Comparison of ENCODE assay signal across 1 cellular context in the genomic region with DNA sequence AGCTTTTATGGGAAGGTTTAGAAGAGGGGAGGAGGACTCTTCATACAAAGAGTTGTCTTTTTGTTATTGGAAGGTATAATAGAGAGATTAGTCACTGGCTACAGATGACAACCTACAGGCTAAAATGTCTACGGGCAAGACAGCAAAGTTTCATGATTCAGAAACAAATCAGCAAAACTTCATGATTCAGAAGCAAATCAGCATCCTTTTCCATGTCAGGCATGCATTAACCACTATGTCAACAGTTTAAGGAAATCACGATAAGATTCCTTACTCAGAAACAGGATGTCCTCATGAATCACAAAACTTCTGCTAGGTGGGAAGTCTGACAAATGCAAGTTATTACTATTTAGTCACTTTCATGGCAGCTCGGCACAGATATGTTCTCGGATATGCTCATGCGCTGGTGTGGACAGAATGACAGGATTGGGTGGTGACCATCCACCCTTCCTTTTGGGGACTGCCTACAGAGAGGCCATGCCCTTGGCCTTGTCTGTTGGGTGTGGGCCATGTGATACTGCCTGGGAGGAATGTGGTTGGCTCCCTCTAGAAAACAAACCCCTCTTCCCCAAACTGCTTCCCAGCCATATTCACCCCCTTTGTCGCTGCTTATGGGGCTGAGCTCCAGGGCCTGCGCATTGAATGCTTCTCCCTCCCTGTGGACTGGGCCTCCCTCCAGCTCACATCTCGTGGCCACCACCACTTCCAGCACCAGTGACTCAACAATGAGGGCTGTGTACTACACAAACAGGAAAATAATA.
TF ChIP-seq lines count a peak whose summit lies in the region.

No MANE protein-coding gene starts in this region.

TF ChIP-seq in HCT116, 20 proteins besides CTCF, POLR2A, EP300 and RAD21 (continued from another document):
- peak; percentile 32 for TF ChIP-seq ZBTB33 (IDR thresholded peaks at IDR 0.05; ENCODE audit: extremely low read depth, insufficient replicate concordance, low read length)
- TF ChIP-seq EZH2 (IDR thresholded peaks at IDR 0.05) = no peak
- TF ChIP-seq SRF (IDR thresholded peaks at IDR 0.05; ENCODE audit: low read depth) = peak; percentile 87
- TF ChIP-seq SP1 (IDR thresholded peaks at IDR 0.05; ENCODE audit: low read depth) = peak; percentile 96
- no peak for TF ChIP-seq REST (IDR thresholded peaks at IDR 0.05; ENCODE audit: low read depth)
- TF ChIP-seq SIN3A (IDR thresholded peaks at IDR 0.05; ENCODE audit: low read depth) = peak; percentile 91
- TF ChIP-seq POLR2AphosphoS5 (IDR thresholded peaks at IDR 0.05; ENCODE audit: low read depth, low read length) = peak; percentile 61
- peak; percentile 93 for TF ChIP-seq JUND (IDR thresholded peaks at IDR 0.05)
- no peak for TF ChIP-seq ZNF274 (IDR thresholded peaks at IDR 0.05; ENCODE audit: low read depth, low read length)
- TF ChIP-seq YY1 (IDR thresholded peaks at IDR 0.05; ENCODE audit: extremely low read depth, insufficient replicate concordance, low read depth, low read length) = peak; percentile 6
- no peak for TF ChIP-seq EZH2phosphoT487 (IDR thresholded peaks at IDR 0.05; ENCODE audit: borderline replicate concordance)
TF ChIP-seq in HCT116: peak in this region for 12.
